14 cellular contexts compared by ENCODE assay signal in genomic region chr10:133230387-133231195, GRCh38. TPM values are rescaled to one million over a fixed set of nuclear protein-coding genes. Genes with fewer than 3 reads are reported as not detected.
A peak's percentile ranks its signal among the peaks of the same experiment; 100 is the strongest.
DNase-seq lines count a peak whose midpoint lies in the region; ATAC-seq and TF ChIP-seq lines count a peak whose summit lies in the region.
"Had no signal": no experiment of that assay in that cellular context is flagged by ENCODE, and none has a peak within 500 bp of the region (broad histone marks: within the 10 kb centered on the region; RNA-seq: fewer than 3 reads in every experiment).

No MANE protein-coding gene starts in this region.

- TF ChIP-seq CTCF in heart left ventricle (IDR thresholded peaks at IDR 0.05), result no peak
- no peak for TF ChIP-seq CTCF in Panc1 (IDR thresholded peaks at IDR 0.05)
- no peak for TF ChIP-seq CTCF in transverse colon (IDR thresholded peaks at IDR 0.05)
- TF ChIP-seq CTCF in gastrocnemius medialis (IDR thresholded peaks at IDR 0.05 in 4 of 5, conservative IDR thresholded peaks at IDR 0.05 in 1 of 5), result no peak

- CTCF ChIA-PET in Panc1 (lab: Charles Lee), result no interaction called here

- in situ Hi-C loops in Panc1 (cut with HindIII; ENCODE audit: low pct_unique_long_range_greater_than_20kb, low sequenced_read_pairs), result no loop called here
- in situ Hi-C loops in transverse colon (cut with MboI; ENCODE audit: low pct_ligation_motif_present in 1 of 4, low pct_unique_long_range_greater_than_20kb in 1 of 4, low sequenced_read_pairs in 3 of 4), result no loop called here
- in situ Hi-C loops in gastrocnemius medialis (cut with MboI; ENCODE audit: low sequenced_read_pairs in 4 of 4), result no loop called here

- POLR2A ChIA-PET in Panc1 (lab: Charles Lee), result no interaction called here

- no peak for TF ChIP-seq EP300 in transverse colon (IDR thresholded peaks at IDR 0.05; ENCODE audit: low read depth)

- WGBS in right cardiac atrium, result 2% methylated on average over 122 of the region's 122 CpGs
- 2 to 3% (median 2%) methylated on average over 31 to 122 of the region's 122 CpGs for WGBS in heart left ventricle, 4 donors
- WGBS in transverse colon (ENCODE audit: low coverage in 1 of 2), 2 donors, result 8% methylated on average over 54 of the region's 122 CpGs; no CpG with 5 or more reads in 1 of the 2 donors

- TF ChIP-seq POLR2A in heart left ventricle (IDR thresholded peaks at IDR 0.05) (no peak), transverse colon (IDR thresholded peaks at IDR 0.05) (no peak), gastrocnemius medialis (IDR thresholded peaks at IDR 0.05) (no peak)

- no TSS peak for BruUV-seq in Panc1 (replicated peaks; lab: Mats Ljungman, UMichigan)

- H3K36me3 ChIP-seq in heart left ventricle (no peaks in the 10 kb centered on the region), Panc1 (ENCODE audit: control insufficient read depth, insufficient read depth, low read length) (no peaks in the 10 kb centered on the region), transverse colon (no peaks in the 10 kb centered on the region), gastrocnemius medialis (no peaks in the 10 kb centered on the region)
- H3K36me3 ChIP-seq: brain microvascular endothelial cell, SJSA1 had no signal

- intact Hi-C loops in right cardiac atrium (cut with DNase I), result no loop called here
- intact Hi-C loops in heart left ventricle (cut with DNase I), result no loop called here
- intact Hi-C loops in Panc1 (cut with micrococcal nuclease; ENCODE audit: unreplicated experiment), result no loop called here
- intact Hi-C loops in transverse colon (cut with DNase I; ENCODE audit: low total_unique reads), result no loop called here
- intact Hi-C loops in gastrocnemius medialis (cut with DNase I; ENCODE audit: low total_unique reads), result no loop called here

- ATAC-seq in right cardiac atrium, result no peak
- no peak for ATAC-seq in heart left ventricle
- ATAC-seq in Panc1, result peak; percentile 53
- no peak for ATAC-seq in gastrocnemius medialis
- ATAC-seq in HG02870 (IDR thresholded peaks at IDR 0.05; ENCODE audit: unreplicated experiment), result no peak

- no peaks in the 10 kb centered on the region for H3K9me3 ChIP-seq in right cardiac atrium (ENCODE audit: control insufficient read depth, low read length)
- H3K9me3 ChIP-seq in heart left ventricle, result no peaks in the 10 kb centered on the region
- no peaks in the 10 kb centered on the region for H3K9me3 ChIP-seq in Panc1 (ENCODE audit: control insufficient read depth, insufficient read depth, low read depth, low read length)
- no peaks in the 10 kb centered on the region for H3K9me3 ChIP-seq in transverse colon
- no peaks in the 10 kb centered on the region for H3K9me3 ChIP-seq in gastrocnemius medialis
- H3K9me3 ChIP-seq: SJSA1 had no signal

- no peak overlapping the region for H3K27ac ChIP-seq in right cardiac atrium (ENCODE audit: low read length)
- no peak overlapping the region for H3K27ac ChIP-seq in heart left ventricle
- H3K27ac ChIP-seq in Panc1 (ENCODE audit: low read length), result no peak overlapping the region
- H3K27ac ChIP-seq in transverse colon, result no peak overlapping the region
- no peak overlapping the region for H3K27ac ChIP-seq in gastrocnemius medialis
- H3K27ac ChIP-seq: brain microvascular endothelial cell, SJSA1, skin epidermis had no signal

- peak in 2 of 3 donors; percentile 56 to 73 for DNase-seq in right cardiac atrium
- no peak for DNase-seq in heart left ventricle
- DNase-seq in Panc1 (ENCODE audit: low read depth, low spot score), result no peak
- DNase-seq in transverse colon, result peak; percentile 25
- no peak for DNase-seq in stimulated activated naive CD4-positive, alpha-beta T cell treated with Interleukin-2 at 50 U/mL for 16 hours (lab: John Stamatoyannopoulos, UW)
- no peak for DNase-seq in gastrocnemius medialis
- DNase-seq: brain microvascular endothelial cell had no signal

- no peak overlapping the region for H3K4me3 ChIP-seq in right cardiac atrium (ENCODE audit: low read length)
- peak overlapping the region in 3 of 12 donors; percentile 17 to 30 (median 19) for H3K4me3 ChIP-seq in heart left ventricle
- no peak overlapping the region for H3K4me3 ChIP-seq in Panc1 (ENCODE audit: low read depth in 2 of 2, low read length in 2 of 2)
- peak overlapping the region; percentile 50 for H3K4me3 ChIP-seq in iPS-11a (ENCODE audit: low read depth, low read length)
- peak overlapping the region in 1 of 4 donors; percentile 21 for H3K4me3 ChIP-seq in transverse colon
- H3K4me3 ChIP-seq in gastrocnemius medialis, result no peak overlapping the region
- H3K4me3 ChIP-seq: SJSA1 had no signal

- H3K27me3 ChIP-seq in right cardiac atrium (ENCODE audit: control insufficient read depth, insufficient read depth) (no peaks in the 10 kb centered on the region), heart left ventricle (peaks cover 45 to 89% (median 68%) of the 10 kb centered on the region in 9 donors), Panc1 (ENCODE audit: control insufficient read depth, insufficient read depth, low read length) (peaks cover 3% of the 10 kb centered on the region; the same call in 1 of the 2 replicates), transverse colon (peaks cover 85% of the 10 kb centered on the region), gastrocnemius medialis (peaks cover 64 to 76% (median 64%) of the 10 kb centered on the region in 3 donors)

- H3K4me1 ChIP-seq in right cardiac atrium (ENCODE audit: control insufficient read depth, insufficient read depth, low read length), result no peaks in the 10 kb centered on the region
- H3K4me1 ChIP-seq in heart left ventricle, result peaks cover 0 to 21% (median 0%) of the 10 kb centered on the region in 12 donors
- H3K4me1 ChIP-seq in Panc1 (ENCODE audit: control insufficient read depth, insufficient read depth, low read length), result no peaks in the 10 kb centered on the region
- peaks cover 0 to 13% (median 4%) of the 10 kb centered on the region in 4 donors for H3K4me1 ChIP-seq in transverse colon
- no peaks in the 10 kb centered on the region for H3K4me1 ChIP-seq in gastrocnemius medialis
- H3K4me1 ChIP-seq: SJSA1 had no signal

RNA-seq across cellular contexts. Expression of gene UTF1, which starts 0.6 kb away (rescaled TPM):
- total RNA-seq in right cardiac atrium (not detected), heart left ventricle (not detected), Panc1 (2021; ENCODE audit: unreplicated experiment) (not detected), transverse colon (not detected), gastrocnemius medialis (not detected)
- polyA plus RNA-seq in right cardiac atrium (not detected), heart left ventricle (not detected)
- not detected for polyA plus RNA-seq in Panc1 (2012; ENCODE audit: insufficient read length)
- total RNA-seq: activated CD8-positive, alpha-beta memory T cell treated with anti-CD3 and anti-CD28 coated beads for 36 hours; mesothelial cell of epicardium; SJSA1; subcutaneous adipose tissue had no signal

RNA-seq across cellular contexts. Expression of gene VENTX, which starts 7.1 kb away (rescaled TPM):
- total RNA-seq in right cardiac atrium (under 1 TPM; 0.45 to 0.89 (median 0.68) TPM), heart left ventricle (1 to 10 TPM in 1 of 9 donors, under 1 TPM in 8; 0.29 to 2.3 (median 0.56) TPM), Panc1 (2021; ENCODE audit: unreplicated experiment) (not detected), transverse colon (under 1 TPM in 2 of 4 donors, not detected in 2; 0.27 to 0.48 TPM), gastrocnemius medialis (1 to 10 TPM in 1 of 4 donors, under 1 TPM in 3; 0.13 to 1.3 (median 0.34) TPM)
- polyA plus RNA-seq in right cardiac atrium (0.48 TPM), heart left ventricle (under 1 TPM; 0.58 to 0.99 TPM)
- not detected for polyA plus RNA-seq in Panc1 (2012; ENCODE audit: insufficient read length)
- total RNA-seq: activated CD8-positive, alpha-beta memory T cell treated with anti-CD3 and anti-CD28 coated beads for 36 hours; SJSA1 had no signal

RNA-seq across cellular contexts. Expression of gene ADAM8, which starts 46.1 kb away (rescaled TPM):
- total RNA-seq in right cardiac atrium (1 to 10 TPM; 1.4 to 2.1 (median 1.5) TPM), heart left ventricle (10 to 100 TPM in 1 of 9 donors, 1 to 10 TPM in 8; 1.2 to 10.3 (median 2.6) TPM), Panc1 (2021; ENCODE audit: unreplicated experiment) (3.7 TPM), transverse colon (10 to 100 TPM in 2 of 4 donors, 1 to 10 TPM in 2; 2.3 to 21.3 (median 13.7) TPM), gastrocnemius medialis (1 to 10 TPM in 3 of 4 donors, under 1 TPM in 1; 0.90 to 2.1 (median 1.2) TPM)
- polyA plus RNA-seq in right cardiac atrium (0.50 TPM), heart left ventricle (1 to 10 TPM in 1 of 2 donors, under 1 TPM in 1; 0.50 to 1.2 TPM)
- polyA plus RNA-seq in Panc1 (2012; ENCODE audit: insufficient read length), result 3.1 TPM
- total RNA-seq: SJSA1 had no signal

Comparison
In these comparisons a context has a peak if more than half of its experiments do, and no peak if none do; other contexts are left out.
1. DNase-seq: peak in right cardiac atrium (2 of 3) and transverse colon (single experiment); none in heart left ventricle (0 of 5), Panc1 (single experiment), stimulated activated naive CD4-positive, alpha-beta T cell treated with Interleukin-2 at 50 U/mL for 16 hours (single experiment) and gastrocnemius medialis (0 of 2).